ENCODE assay signal across 3 cellular contexts in the genomic region with DNA sequence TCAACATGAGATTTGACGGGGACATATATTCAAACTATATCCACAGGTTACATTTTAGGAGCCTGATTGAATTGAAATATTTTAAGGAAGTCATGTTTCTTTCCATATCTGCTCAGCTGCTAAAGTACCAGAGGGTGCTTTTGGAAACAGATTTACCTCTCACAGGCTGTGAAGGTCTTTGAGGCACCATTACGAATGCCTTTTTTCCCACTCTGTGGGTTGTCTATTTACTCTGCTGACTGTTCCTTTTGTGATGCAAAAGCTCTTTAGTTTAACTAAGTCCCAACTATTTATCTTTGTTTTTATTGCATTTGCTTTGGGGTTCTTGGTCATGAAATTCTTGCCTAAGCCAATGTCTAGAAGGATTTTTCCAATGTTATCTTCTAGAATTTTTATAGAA. TPM values are rescaled to one million over a fixed set of nuclear protein-coding genes. Genes with fewer than 3 reads are reported as not detected.
"Had no signal": no experiment of that assay in that cellular context is flagged by ENCODE, and none has a peak within 500 bp of the region (broad histone marks: within the 10 kb centered on the region; RNA-seq: fewer than 3 reads in every experiment).

No MANE protein-coding gene starts in this region.

RNA-seq across cellular contexts. Expression of gene SMIM10L2A, which starts 40.0 kb away (rescaled TPM):
- total RNA-seq: GM23248, HepG2, HFFc6 had no signal

RNA-seq across cellular contexts. Expression of gene INTS6L, which starts 58.7 kb away (rescaled TPM):
- total RNA-seq: HepG2 had no signal
